In the genomic region with DNA sequence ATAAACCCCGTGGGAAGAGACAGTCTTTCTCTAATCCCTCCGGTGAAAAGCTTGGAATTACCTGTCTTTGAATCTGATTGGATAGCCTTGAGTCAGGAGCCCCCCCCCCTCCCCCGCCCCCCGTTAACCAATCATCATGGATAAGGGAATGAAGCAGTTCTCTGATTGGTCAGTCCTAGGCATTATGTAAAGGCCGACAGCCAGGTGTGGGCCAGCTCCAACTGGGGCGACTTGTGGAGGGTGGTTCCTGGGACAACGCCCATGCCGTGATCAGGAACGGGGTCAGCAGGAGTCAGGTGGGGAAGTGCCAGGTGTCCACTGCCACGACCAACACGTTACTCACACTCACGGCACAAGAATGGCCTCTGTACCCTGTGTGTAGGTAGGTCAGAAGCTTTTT, we compare ENCODE assay signal across 22 cellular contexts.
"Had no signal": no experiment of that assay in that cellular context is flagged by ENCODE, and none has a peak within 500 bp of the region (broad histone marks: within the 10 kb centered on the region; RNA-seq: fewer than 3 reads in every experiment).

No MANE protein-coding gene starts in this region.

- H3K36me3 Mint-ChIP-seq: memory B cell, type B pancreatic cell had no signal

- H3K9me3 Mint-ChIP-seq: activated CD4-positive, alpha-beta memory T cell treated with anti-CD3 and anti-CD28 coated beads, Interleukin-2, amount 10 ng/mL, durations not matched to agents 7 days and 5 days; activated CD4-positive, alpha-beta T cell treated with anti-CD3 and anti-CD28 coated beads, Interleukin-2, amount 10 ng/mL, durations not matched to agents 24 days and 14 days; memory B cell; T-helper 2 cell treated with Interferon-gamma antibody and Interleukin-4, amounts not matched to agents 5 μg/mL and 100 μg/mL, for 36 hours; type B pancreatic cell had no signal

- H3K27me3 ChIP-seq: body of pancreas, cardiac muscle cell, vagina had no signal

- H3K27me3 Mint-ChIP-seq: activated CD4-positive, alpha-beta memory T cell treated with anti-CD3 and anti-CD28 coated beads, Interleukin-2, amount 10 ng/mL, durations not matched to agents 7 days and 5 days; activated CD4-positive, alpha-beta T cell treated with anti-CD3 and anti-CD28 coated beads, Interleukin-2, amount 10 ng/mL, durations not matched to agents 24 days and 14 days had no signal

- H3K4me3 Mint-ChIP-seq: activated CD4-positive, alpha-beta memory T cell treated with anti-CD3 and anti-CD28 coated beads, Interleukin-2, amount 10 ng/mL, durations not matched to agents 7 days and 5 days; activated CD4-positive, alpha-beta T cell treated with anti-CD3 and anti-CD28 coated beads, Interleukin-2, amount 10 ng/mL, durations not matched to agents 24 days and 14 days; memory B cell; stimulated activated naive B cell treated with anti-CD40 and anti-IgM and Interleukin-4, amounts not matched to agents 10 μg/mL and 1 μg/mL and 100 μg/mL, for 72 hours; T-helper 2 cell treated with Interferon-gamma antibody and Interleukin-4, amounts not matched to agents 5 μg/mL and 100 μg/mL, for 36 hours; type B pancreatic cell had no signal

- ATAC-seq: activated CD4-positive, CD25-positive, alpha-beta regulatory T cell treated with anti-CD3 and anti-CD28 coated beads, Interleukin-2, amount 50 U/mL, for 24 hours; body of pancreas; left cardiac atrium; sciatic nerve; stimulated activated naive B cell treated with anti-CD40 and anti-IgM and Interleukin-4, amounts not matched to agents 10 μg/mL and 1 μg/mL and 100 μg/mL, for 72 hours had no signal

- DNase-seq: activated CD4-positive, alpha-beta memory T cell treated with anti-CD3 and anti-CD28 coated beads, Interleukin-2, amount 10 ng/mL, durations not matched to agents 7 days and 5 days; activated CD4-positive, alpha-beta T cell treated with anti-CD3 and anti-CD28 coated beads, Interleukin-2, amount 10 ng/mL, durations not matched to agents 24 days and 14 days; activated effector memory CD4-positive, alpha-beta T cell treated with anti-CD3 and anti-CD28 coated beads, Interleukin-2, amount 50 U/mL, for 16 hours; activated naive CD4-positive, alpha-beta T cell treated with anti-CD3 and anti-CD28 coated beads, Interleukin-2, amount 50 U/mL, for 16 hours; anterior cingulate cortex; body of pancreas; foreskin melanocyte; islet precursor cell; left cardiac atrium; nucleus accumbens; small intestine; stimulated activated CD4-positive, alpha-beta T cell treated with anti-CD3 and anti-CD28 coated beads, Interleukin-15, amount 100 ng/mL, for 24 hours; stimulated activated naive B cell treated with anti-CD40 and anti-IgM and Interleukin-4, amounts not matched to agents 10 μg/mL and 1 μg/mL and 100 μg/mL, for 72 hours had no signal

- H3K4me1 Mint-ChIP-seq: activated CD4-positive, alpha-beta memory T cell treated with anti-CD3 and anti-CD28 coated beads, Interleukin-2, amount 10 ng/mL, durations not matched to agents 7 days and 5 days; activated CD4-positive, alpha-beta T cell treated with anti-CD3 and anti-CD28 coated beads, Interleukin-2, amount 10 ng/mL, durations not matched to agents 24 days and 14 days; memory B cell; stimulated activated naive B cell treated with anti-CD40 and anti-IgM and Interleukin-4, amounts not matched to agents 10 μg/mL and 1 μg/mL and 100 μg/mL, for 72 hours had no signal

- H3K27ac Mint-ChIP-seq: activated CD4-positive, alpha-beta memory T cell treated with anti-CD3 and anti-CD28 coated beads, Interleukin-2, amount 10 ng/mL, durations not matched to agents 7 days and 5 days; activated CD4-positive, alpha-beta T cell treated with anti-CD3 and anti-CD28 coated beads, Interleukin-2, amount 10 ng/mL, durations not matched to agents 24 days and 14 days; memory B cell; stimulated activated naive B cell treated with anti-CD40 and anti-IgM and Interleukin-4, amounts not matched to agents 10 μg/mL and 1 μg/mL and 100 μg/mL, for 72 hours; T-helper 2 cell treated with Interferon-gamma antibody and Interleukin-4, amounts not matched to agents 5 μg/mL and 100 μg/mL, for 36 hours had no signal

- H3K4me3 ChIP-seq: body of pancreas, cardiac muscle cell, vagina had no signal

- H3K4me1 ChIP-seq: body of pancreas, parathyroid adenoma had no signal

- H3K9me3 ChIP-seq: body of pancreas, vagina had no signal

- H3K27ac ChIP-seq: body of pancreas, cardiac muscle cell, parathyroid adenoma, vagina, VCaP had no signal

- H3K9ac ChIP-seq: parathyroid adenoma had no signal

- H3K36me3 ChIP-seq: cardiac muscle cell, vagina had no signal
